Comparison of ENCODE assay signal across 8 cellular contexts in the genomic region with DNA sequence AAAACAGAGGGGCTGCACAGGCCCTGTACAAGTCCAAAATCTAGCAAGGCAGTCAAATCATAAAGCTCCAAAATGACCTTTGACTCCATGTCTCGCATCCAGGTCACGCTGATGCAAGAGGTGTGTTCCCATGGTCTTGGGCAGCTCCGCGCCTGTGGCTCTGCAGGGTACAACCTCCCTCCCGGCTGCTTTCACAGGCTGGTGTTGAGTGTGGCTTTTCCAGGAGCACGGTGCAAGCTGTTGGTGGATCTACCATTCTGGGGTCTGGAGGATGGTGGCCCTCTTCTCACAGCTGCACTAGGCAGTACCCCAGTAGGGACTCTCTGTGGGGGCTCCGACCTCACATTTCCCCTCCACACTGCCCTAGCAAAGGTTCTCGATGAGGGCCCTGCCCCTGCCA. TPM values are rescaled to one million over a fixed set of nuclear protein-coding genes. Genes with fewer than 3 reads are reported as not detected.
DNase-seq lines count a peak whose midpoint lies in the region; ATAC-seq and TF ChIP-seq lines count a peak whose summit lies in the region.
"Not testable (repeated sequence)": the region's sequence is repeated elsewhere in the genome, so short reads cannot be mapped to it uniquely, and the experiment has no call there.

No MANE protein-coding gene starts in this region.

- H3K36me3 ChIP-seq in BLaER1 (peaks cover 97% of the 10 kb centered on the region), endodermal cell (ENCODE audit: control insufficient read depth, insufficient read depth, low read length) (peaks cover 90% of the 10 kb centered on the region), trophoblast cell (ENCODE audit: control insufficient read depth in 1 of 2, insufficient read depth in 2 of 2, low read length in 2 of 2) (peaks cover 30 to 56% of the 10 kb centered on the region in 2 experiments)

- H3K36me3 Mint-ChIP-seq in activated T-cell treated with anti-CD3 and anti-CD28 coated beads, Interleukin-2, amount 50 U/mL, for 24 hours (ENCODE audit: low read depth), result peaks cover 92% of the 10 kb centered on the region
- H3K36me3 Mint-ChIP-seq in endodermal cell (ENCODE audit: low read depth), result peaks cover 85% of the 10 kb centered on the region
- peaks cover 98% of the 10 kb centered on the region for H3K36me3 Mint-ChIP-seq in stimulated activated effector memory CD8-positive, alpha-beta T cell treated with anti-CD3 and anti-CD28 coated beads, Interleukin-12 subunit alpha, Interleukin-12 subunit beta, amount 100 ng/mL, for 72 hours

- H3K4me3 Mint-ChIP-seq in activated T-cell treated with anti-CD3 and anti-CD28 coated beads, Interleukin-2, amount 50 U/mL, for 24 hours; endodermal cell; stimulated activated effector memory CD8-positive, alpha-beta T cell treated with anti-CD3 and anti-CD28 coated beads, Interleukin-12 subunit alpha, Interleukin-12 subunit beta, amount 100 ng/mL, for 72 hours: not testable (repeated sequence)

- not testable (repeated sequence) for H2AFZ ChIP-seq in trophoblast cell (ENCODE audit: insufficient read depth, low read length, poor library complexity)

- H3K9me3 Mint-ChIP-seq in activated T-cell treated with anti-CD3 and anti-CD28 coated beads, Interleukin-2, amount 50 U/mL, for 24 hours; stimulated activated effector memory CD8-positive, alpha-beta T cell treated with anti-CD3 and anti-CD28 coated beads, Interleukin-12 subunit alpha, Interleukin-12 subunit beta, amount 100 ng/mL, for 72 hours: not testable (repeated sequence)
- peaks cover 46% of the 10 kb centered on the region for H3K9me3 Mint-ChIP-seq in endodermal cell

- peak overlapping the region; percentile 6; the same call in 1 of the 2 replicates for H3K4me3 ChIP-seq in BLaER1
- peak overlapping the region; percentile 66 for H3K4me3 ChIP-seq in endodermal cell (ENCODE audit: low read length)
- peak overlapping the region; percentile 48 for H3K4me3 ChIP-seq in trophoblast cell (ENCODE audit: low read depth, low read length)

- not testable (repeated sequence) for H3K4me1 ChIP-seq in BLaER1; endodermal cell (ENCODE audit: control insufficient read depth, insufficient read depth, low read length); trophoblast cell (ENCODE audit: control insufficient read depth in 1 of 2, insufficient read depth in 2 of 2, low read length in 2 of 2)

- H3K27ac Mint-ChIP-seq in activated T-cell treated with anti-CD3 and anti-CD28 coated beads, Interleukin-2, amount 50 U/mL, for 24 hours; endodermal cell: not testable (repeated sequence)
- H3K27ac Mint-ChIP-seq in stimulated activated effector memory CD8-positive, alpha-beta T cell treated with anti-CD3 and anti-CD28 coated beads, Interleukin-12 subunit alpha, Interleukin-12 subunit beta, amount 100 ng/mL, for 72 hours, result peak overlapping the region; percentile 52

- ATAC-seq in stimulated activated effector memory CD8-positive, alpha-beta T cell treated with anti-CD3 and anti-CD28 coated beads, Interleukin-12 subunit alpha, Interleukin-12 subunit beta, amount 100 ng/mL, for 72 hours, result not testable (repeated sequence)

- not testable (repeated sequence) for H3K79me2 ChIP-seq in trophoblast cell (ENCODE audit: control insufficient read depth, insufficient read depth, low read length, poor library complexity)

- H3K4me1 Mint-ChIP-seq in activated T-cell treated with anti-CD3 and anti-CD28 coated beads, Interleukin-2, amount 50 U/mL, for 24 hours (ENCODE audit: low read depth); endodermal cell; stimulated activated effector memory CD8-positive, alpha-beta T cell treated with anti-CD3 and anti-CD28 coated beads, Interleukin-12 subunit alpha, Interleukin-12 subunit beta, amount 100 ng/mL, for 72 hours: not testable (repeated sequence)

- H3K27me3 ChIP-seq in BLaER1; endodermal cell (ENCODE audit: control insufficient read depth, insufficient read depth, low read length, poor library complexity, severe bottlenecking); trophoblast cell (ENCODE audit: insufficient read depth, low read length): not testable (repeated sequence)

- not testable (repeated sequence) for H3K23ac ChIP-seq in trophoblast cell (ENCODE audit: low read length)

- peaks cover 18% of the 10 kb centered on the region for H4K20me1 ChIP-seq in BLaER1

- DNase-seq in activated CD8-positive, alpha-beta memory T cell treated with anti-CD3 and anti-CD28 coated beads for 24 hours, result peak; percentile 46
- peak; percentile 22 for DNase-seq in activated T-cell treated with anti-CD3 and anti-CD28 coated beads, Interleukin-2, amount 50 U/mL, for 24 hours
- peak; percentile 33 for DNase-seq in endodermal cell
- peak; percentile 25 for DNase-seq in islet precursor cell
- DNase-seq in mesenteric fat pad (ENCODE audit: low spot score), result peak; percentile 67
- DNase-seq in trophoblast cell; stimulated activated effector memory CD8-positive, alpha-beta T cell treated with anti-CD3 and anti-CD28 coated beads, Interleukin-12 subunit alpha, Interleukin-12 subunit beta, amount 100 ng/mL, for 72 hours (ENCODE audit: low spot score in 2 of 2): not testable (repeated sequence)

- not testable (repeated sequence) for H3K27me3 Mint-ChIP-seq in activated T-cell treated with anti-CD3 and anti-CD28 coated beads, Interleukin-2, amount 50 U/mL, for 24 hours; endodermal cell (ENCODE audit: insufficient read depth)

- not testable (repeated sequence) for H3K14ac ChIP-seq in trophoblast cell (ENCODE audit: low read length)

- H3K79me1 ChIP-seq in trophoblast cell (ENCODE audit: low read length), result not testable (repeated sequence)

- H2BK12ac ChIP-seq in trophoblast cell (ENCODE audit: low read length), result not testable (repeated sequence)

- H3K27ac ChIP-seq in BLaER1; endodermal cell (ENCODE audit: low read depth, low read length); trophoblast cell (ENCODE audit: low read depth, low read length): not testable (repeated sequence)

- H3K9ac ChIP-seq in BLaER1; endodermal cell (ENCODE audit: extremely low read depth, low read length, poor library complexity, severe bottlenecking); trophoblast cell (ENCODE audit: low read length): not testable (repeated sequence)

- not testable (repeated sequence) for H4K12ac ChIP-seq in trophoblast cell (ENCODE audit: low read depth, low read length)

- H2BK120ac ChIP-seq in trophoblast cell (ENCODE audit: insufficient read depth, low read length, poor library complexity), result not testable (repeated sequence)

- not testable (repeated sequence) for H4K8ac ChIP-seq in trophoblast cell (ENCODE audit: low read depth, low read length)

- not testable (repeated sequence) for H2BK5ac ChIP-seq in trophoblast cell (ENCODE audit: low read depth, low read length, poor library complexity)

- not testable (repeated sequence) for TF ChIP-seq CTCF in endodermal cell (conservative IDR thresholded peaks at IDR 0.05)

- H3K18ac ChIP-seq in trophoblast cell (ENCODE audit: low read length), result not testable (repeated sequence)

- H3K4ac ChIP-seq in trophoblast cell (ENCODE audit: low read depth, low read length), result not testable (repeated sequence)

- not testable (repeated sequence) for H2AK5ac ChIP-seq in trophoblast cell (ENCODE audit: low read length)

- H4K91ac ChIP-seq in trophoblast cell (ENCODE audit: low read depth, low read length), result not testable (repeated sequence)

- not testable (repeated sequence) for H3K4me2 ChIP-seq in BLaER1; trophoblast cell (ENCODE audit: low read length)

- peaks cover 46% of the 10 kb centered on the region for H3K9me3 ChIP-seq in BLaER1
- peaks cover 58% of the 10 kb centered on the region for H3K9me3 ChIP-seq in endodermal cell (ENCODE audit: control insufficient read depth, low read length)
- H3K9me3 ChIP-seq in trophoblast cell (ENCODE audit: insufficient read depth, low read depth, low read length), result not testable (repeated sequence)

- 96 to 97% methylated on average over 3 to 8 of the region's 8 CpGs for WGBS in endodermal cell (ENCODE audit: insufficient coverage in 1 of 2, insufficient read length in 1 of 2), 2 experiments
- no CpG with 5 or more reads among the region's 8 CpGs for WGBS in trophoblast cell (ENCODE audit: extremely low coverage, insufficient coverage, insufficient read length)

RNA-seq across cellular contexts. Expression of a gene that starts 32.5 kb away (rescaled TPM):
- total RNA-seq in endodermal cell, result 10 to 100 TPM; 50.0 to 52.3 TPM
- 50.9 TPM for polyA plus RNA-seq in endodermal cell (2013, experiment 1 of 2)
- polyA plus RNA-seq in endodermal cell (2013, experiment 2 of 2), result 45.1 TPM
- total RNA-seq in mesenteric fat pad, result 36.1 TPM
- polyA plus RNA-seq in trophoblast cell (2013), result 38.0 and 38.5 TPM in 2 replicates

Comparison
In these comparisons a context has a peak if more than half of its experiments do, and no peak if none do; other contexts are left out.
1. H3K4me3 ChIP-seq: peak in every context shown above with its lines; median percentile 66 in endodermal cell; 48 in trophoblast cell; 6 in BLaER1.